In the genomic region with DNA sequence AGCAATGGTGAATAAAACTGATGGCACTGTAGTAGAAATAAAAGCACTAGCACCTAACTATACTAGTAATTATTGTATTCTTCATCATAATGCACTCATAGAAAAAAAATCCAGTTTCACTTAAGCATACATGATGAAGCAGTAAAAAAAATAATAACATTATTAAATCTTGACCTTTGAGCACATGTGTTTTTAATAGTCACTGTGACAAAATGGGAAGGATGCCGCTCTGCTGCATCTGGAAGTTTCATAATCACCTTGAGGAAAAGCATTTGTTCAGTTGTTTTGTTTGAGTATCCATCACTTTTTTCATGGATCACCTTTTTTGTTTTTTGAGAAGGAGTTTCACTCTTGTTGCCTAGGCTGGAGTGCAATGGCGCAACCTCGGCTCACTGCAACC, we compare ENCODE assay signal across 30 cellular contexts. TPM values are rescaled to one million over a fixed set of nuclear protein-coding genes. Genes with fewer than 3 reads are reported as not detected.
"Had no signal": no experiment of that assay in that cellular context is flagged by ENCODE, and none has a peak within 500 bp of the region (broad histone marks: within the 10 kb centered on the region; RNA-seq: fewer than 3 reads in every experiment).

No MANE protein-coding gene starts in this region.

- H3K27ac ChIP-seq: colonic mucosa, epithelial cell of prostate, left lung, thoracic aorta, vagina had no signal

- H3K27me3 ChIP-seq: colonic mucosa, left lung, sigmoid colon, vagina had no signal

- H3K36me3 ChIP-seq: colonic mucosa, left lung, sigmoid colon, thoracic aorta, vagina had no signal

- H3K4me3 ChIP-seq: colonic mucosa, left lung, lung, sigmoid colon, smooth muscle cell, thoracic aorta, vagina had no signal

- DNase-seq: activated CD4-positive, alpha-beta T cell treated with anti-CD3 and anti-CD28 coated beads for 4 hours; activated CD4-positive, alpha-beta T cell treated with anti-CD3 and anti-CD28 coated beads, Interleukin-2, amount 50 U/mL, for 48 hours; activated CD4-positive, CD25-positive, alpha-beta regulatory T cell; activated CD8-positive, alpha-beta memory T cell treated with anti-CD3 and anti-CD28 coated beads, Interleukin-2, amount 50 U/mL, for 48 hours; activated effector memory CD4-positive, alpha-beta T cell treated with Interleukin-2 at 50 U/mL for 16 hours; activated naive CD4-positive, alpha-beta T cell treated with anti-CD3 and anti-CD28 coated beads for 36 hours; activated naive CD8-positive, alpha-beta T cell treated with anti-CD3 and anti-CD28 coated beads, Interleukin-2, amount 10 ng/mL, durations not matched to agents 7 days and 5 days; activated T-cell treated with anti-CD3 and anti-CD28 coated beads, Interleukin-2, amount 50 U/mL, for 48 hours; amygdala; colonic mucosa; endodermal cell; kidney glomerular epithelial cell; left lung; naive B cell; nucleus accumbens; sigmoid colon; stimulated activated CD4-positive, alpha-beta T cell treated with anti-CD3 and anti-CD28 coated beads, Interleukin-15, amount 100 ng/mL, for 24 hours; stimulated activated CD8-positive, alpha-beta memory T cell treated with anti-CD3 and anti-CD28 coated beads, Interleukin-4, amount 100 ng/mL, for 48 hours; stimulated activated naive B cell treated with anti-CD40 and anti-IgM and Interleukin-4, amounts not matched to agents 10 μg/mL and 1 μg/mL and 100 μg/mL, for 72 hours; T-helper 17 cell had no signal

- H3K9me3 ChIP-seq: colonic mucosa, left lung, sigmoid colon, thoracic aorta, vagina had no signal

- H3K4me1 ChIP-seq: colonic mucosa, left lung, sigmoid colon, vagina had no signal

RNA-seq across cellular contexts. Expression of a gene that starts 13.2 kb away (rescaled TPM):
- total RNA-seq: activated CD8-positive, alpha-beta memory T cell treated with anti-CD3 and anti-CD28 coated beads for 36 hours; activated naive CD4-positive, alpha-beta T cell treated with anti-CD3 and anti-CD28 coated beads for 36 hours; activated naive CD8-positive, alpha-beta T cell treated with anti-CD3 and anti-CD28 coated beads, Interleukin-2, amount 10 ng/mL, durations not matched to agents 7 days and 5 days; bronchial epithelial cell; colonic mucosa; endodermal cell; left lung; lung; mesenteric fat pad; mucosa of gallbladder; renal cortical epithelial cell; sigmoid colon; T-helper 17 cell; thoracic aorta had no signal
- polyA plus RNA-seq: lung, sigmoid colon, smooth muscle cell had no signal
